Comparison of ENCODE assay signal across 22 cellular contexts in the genomic region with DNA sequence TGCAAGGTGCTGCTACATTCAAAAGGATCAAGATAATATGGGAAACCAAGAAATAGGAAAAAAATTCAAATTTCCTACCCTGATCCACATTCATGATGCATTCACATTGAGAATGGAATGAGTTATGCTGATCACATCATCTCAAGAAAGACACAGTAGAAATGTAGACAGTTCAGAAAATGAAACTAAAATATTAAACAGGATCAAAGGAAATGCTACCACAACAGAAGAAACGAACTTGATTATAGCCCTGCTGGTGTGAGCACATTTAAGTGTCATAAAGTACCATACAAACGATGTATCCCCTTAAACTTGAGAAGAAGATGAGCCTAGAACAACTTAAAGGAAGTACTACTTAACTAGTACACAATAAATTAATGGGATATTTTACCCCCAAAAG.
A peak's percentile ranks its signal among the peaks of the same experiment; 100 is the strongest.
DNase-seq lines count a peak whose midpoint lies in the region; ATAC-seq and TF ChIP-seq lines count a peak whose summit lies in the region.
"Had no signal": no experiment of that assay in that cellular context is flagged by ENCODE, and none has a peak within 500 bp of the region (broad histone marks: within the 10 kb centered on the region; RNA-seq: fewer than 3 reads in every experiment).

No MANE protein-coding gene starts in this region.

- no peak for TF ChIP-seq CTCF in KMS-11 (conservative IDR thresholded peaks at IDR 0.05; ENCODE audit: low read depth, low read length)

- no peaks in the 10 kb centered on the region for H4K20me1 ChIP-seq in KMS-11 (ENCODE audit: insufficient read depth)

- H3K27me3 ChIP-seq in KMS-11 (ENCODE audit: insufficient read depth, low read depth) = no peaks in the 10 kb centered on the region
- H3K27me3 ChIP-seq: esophagus squamous epithelium, right atrium auricular region, transverse colon had no signal

- H3K27ac Mint-ChIP-seq in activated T-cell treated with anti-CD3 and anti-CD28 coated beads, Interleukin-2, amount 50 U/mL, for 24 hours = peak overlapping the region; percentile 8
- H3K27ac Mint-ChIP-seq in activated naive CD8-positive, alpha-beta T cell treated with anti-CD3 and anti-CD28 coated beads, Interleukin-2, amount 50 U/mL, for 24 hours = no peak overlapping the region
- H3K27ac Mint-ChIP-seq: stimulated activated naive B cell treated with anti-CD40 and anti-IgM and Interleukin-4, amounts not matched to agents 10 μg/mL and 1 μg/mL and 100 μg/mL, for 72 hours had no signal

- no peak overlapping the region for H3K27ac ChIP-seq in KMS-11
- H3K27ac ChIP-seq: esophagus squamous epithelium, right atrium auricular region, transverse colon had no signal

- no peaks in the 10 kb centered on the region for H3K79me2 ChIP-seq in KMS-11 (ENCODE audit: insufficient read depth, low read depth)

- peak; percentile 79 for ATAC-seq in activated naive CD8-positive, alpha-beta T cell treated with anti-CD3 and anti-CD28 coated beads, Interleukin-2, amount 50 U/mL, for 24 hours
- peak; percentile 77 for ATAC-seq in stimulated activated naive CD8-positive, alpha-beta T cell treated with anti-CD3 and anti-CD28 coated beads, Interleukin-15, Interleukin-2, amounts not matched to agents 100 U/mL and 50 U/mL, for 24 hours
- ATAC-seq: left ventricle myocardium superior; stimulated activated naive B cell treated with anti-CD40 and anti-IgM and Interleukin-4, amounts not matched to agents 10 μg/mL and 1 μg/mL and 100 μg/mL, for 72 hours had no signal

- H3K4me2 ChIP-seq in KMS-11 = peak overlapping the region; percentile 33; the same call in 1 of the 2 replicates

- no peaks in the 10 kb centered on the region for H3K9me3 Mint-ChIP-seq in activated T-cell treated with anti-CD3 and anti-CD28 coated beads, Interleukin-2, amount 50 U/mL, for 24 hours
- H3K9me3 Mint-ChIP-seq in activated naive CD8-positive, alpha-beta T cell treated with anti-CD3 and anti-CD28 coated beads, Interleukin-2, amount 50 U/mL, for 24 hours = no peaks in the 10 kb centered on the region
- H3K9me3 Mint-ChIP-seq: stimulated activated naive B cell treated with anti-CD40 and anti-IgM and Interleukin-4, amounts not matched to agents 10 μg/mL and 1 μg/mL and 100 μg/mL, for 72 hours had no signal

- no peak overlapping the region for H3K9ac ChIP-seq in KMS-11

- no peaks in the 10 kb centered on the region for H3K27me3 Mint-ChIP-seq in activated T-cell treated with anti-CD3 and anti-CD28 coated beads, Interleukin-2, amount 50 U/mL, for 24 hours
- no peaks in the 10 kb centered on the region for H3K27me3 Mint-ChIP-seq in activated naive CD8-positive, alpha-beta T cell treated with anti-CD3 and anti-CD28 coated beads, Interleukin-2, amount 50 U/mL, for 24 hours
- H3K27me3 Mint-ChIP-seq: stimulated activated naive B cell treated with anti-CD40 and anti-IgM and Interleukin-4, amounts not matched to agents 10 μg/mL and 1 μg/mL and 100 μg/mL, for 72 hours had no signal

- no peak for DNase-seq in activated T-cell treated with anti-CD3 and anti-CD28 coated beads, Interleukin-2, amount 50 U/mL, for 24 hours
- DNase-seq in activated T-cell treated with anti-CD3 and anti-CD28 coated beads for 4 hours = no peak
- no peak for DNase-seq in activated naive CD8-positive, alpha-beta T cell treated with anti-CD3 and anti-CD28 coated beads, Interleukin-2, amount 50 U/mL, for 24 hours
- no peak for DNase-seq in stimulated activated naive CD8-positive, alpha-beta T cell treated with anti-CD3 and anti-CD28 coated beads, Interleukin-15, Interleukin-2, amounts not matched to agents 100 U/mL and 50 U/mL, for 24 hours
- no peak for DNase-seq in HUDEP-2 (lab: John Stamatoyannopoulos, UW; ENCODE audit: unreplicated experiment in 76 of 76)
- DNase-seq in activated gamma-delta T cell treated with Interleukin-2 at 50 U/mL for 16 hours = no peak
- DNase-seq in amygdala (lab: John Stamatoyannopoulos, UW) = no peak
- DNase-seq: C1 segment of cervical spinal cord; caudate nucleus; DMS79; esophagus squamous epithelium; H7; KBM-7; left ventricle myocardium superior; NCI-H1092 treated with DMSO at 0.1 percent for 48 hours; NCI-H2081 treated with DMSO at 0.1 percent for 48 hours; NCI-H524; SHP77 treated with DMSO at 0.1 percent for 48 hours; stimulated activated naive B cell treated with anti-CD40 and anti-IgM and Interleukin-4, amounts not matched to agents 10 μg/mL and 1 μg/mL and 100 μg/mL, for 72 hours; transverse colon had no signal

- peaks cover 16% of the 10 kb centered on the region for H3K4me1 Mint-ChIP-seq in activated T-cell treated with anti-CD3 and anti-CD28 coated beads, Interleukin-2, amount 50 U/mL, for 24 hours (ENCODE audit: low read depth)
- peaks cover 18% of the 10 kb centered on the region for H3K4me1 Mint-ChIP-seq in activated naive CD8-positive, alpha-beta T cell treated with anti-CD3 and anti-CD28 coated beads, Interleukin-2, amount 50 U/mL, for 24 hours

- H3K36me3 ChIP-seq in KMS-11 (ENCODE audit: insufficient read depth) = no peaks in the 10 kb centered on the region
- H3K36me3 ChIP-seq: right atrium auricular region, transverse colon had no signal

- H3K36me3 Mint-ChIP-seq in activated T-cell treated with anti-CD3 and anti-CD28 coated beads, Interleukin-2, amount 50 U/mL, for 24 hours (ENCODE audit: low read depth) = peaks cover 29% of the 10 kb centered on the region
- peaks cover 7% of the 10 kb centered on the region for H3K36me3 Mint-ChIP-seq in activated naive CD8-positive, alpha-beta T cell treated with anti-CD3 and anti-CD28 coated beads, Interleukin-2, amount 50 U/mL, for 24 hours (ENCODE audit: low read depth)
- H3K36me3 Mint-ChIP-seq: stimulated activated naive B cell treated with anti-CD40 and anti-IgM and Interleukin-4, amounts not matched to agents 10 μg/mL and 1 μg/mL and 100 μg/mL, for 72 hours had no signal

- peaks cover 10% of the 10 kb centered on the region for H3K4me1 ChIP-seq in KMS-11 (ENCODE audit: low read depth, poor library complexity, severe bottlenecking)
- H3K4me1 ChIP-seq: esophagus squamous epithelium had no signal

- H2AFZ ChIP-seq in KMS-11 (ENCODE audit: low read depth) = no peak overlapping the region

- peak overlapping the region; percentile 13 for H3K4me3 Mint-ChIP-seq in activated T-cell treated with anti-CD3 and anti-CD28 coated beads, Interleukin-2, amount 50 U/mL, for 24 hours
- peak overlapping the region; percentile 20 for H3K4me3 Mint-ChIP-seq in activated naive CD8-positive, alpha-beta T cell treated with anti-CD3 and anti-CD28 coated beads, Interleukin-2, amount 50 U/mL, for 24 hours
- H3K4me3 Mint-ChIP-seq: stimulated activated naive B cell treated with anti-CD40 and anti-IgM and Interleukin-4, amounts not matched to agents 10 μg/mL and 1 μg/mL and 100 μg/mL, for 72 hours had no signal

- no peak overlapping the region for H3K4me3 ChIP-seq in KMS-11 (IDR thresholded peaks at IDR 0.05; ENCODE audit: insufficient read depth, low read depth, low read length)
- H3K4me3 ChIP-seq: esophagus squamous epithelium, right atrium auricular region, transverse colon had no signal
